8 cellular contexts compared by ENCODE assay signal in the genomic region with DNA sequence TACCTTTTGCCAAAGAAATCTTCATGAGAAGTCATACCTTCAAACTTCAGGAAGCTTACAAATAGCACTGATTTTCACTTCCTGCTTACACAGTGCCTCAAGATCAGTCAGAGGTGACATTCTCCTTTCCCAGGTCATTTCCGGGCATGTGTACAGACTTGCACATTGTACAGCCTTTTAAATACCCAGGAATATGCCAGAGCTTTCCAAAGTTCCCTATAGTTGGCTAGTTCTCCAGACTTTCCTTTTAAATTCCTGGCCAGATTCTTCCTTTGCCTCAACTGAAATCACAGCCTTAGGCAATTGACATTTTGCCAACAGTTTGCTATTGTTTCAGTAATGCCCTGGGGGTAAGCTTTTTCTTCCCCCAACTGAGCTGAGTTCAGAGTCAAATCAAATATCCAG. TPM values are rescaled to one million over a fixed set of nuclear protein-coding genes. Genes with fewer than 3 reads are reported as not detected.
DNase-seq lines count a peak whose midpoint lies in the region; ATAC-seq and TF ChIP-seq lines count a peak whose summit lies in the region.

No MANE protein-coding gene starts in this region.

- no peak for TF ChIP-seq CTCF in WERI-Rb-1 (IDR thresholded peaks at IDR 0.05; ENCODE audit: low read depth, low read length)

- POLR2A ChIA-PET in activated CD8-positive, alpha-beta T cell treated with anti-CD3 and anti-CD28 coated beads, Interleukin-2, amount 10 ng/mL, durations not matched to agents 7 days and 5 days (lab: Charles Lee) = interaction anchor here (4.9 kb wide), 1 partner anchor 48 kb away, joined by 63 read pairs; the partner anchor contains the start of gene RFX3

- no peaks in the 10 kb centered on the region for H3K9me3 ChIP-seq in WERI-Rb-1 (ENCODE audit: severe bottlenecking)

- CTCF ChIA-PET in activated CD8-positive, alpha-beta T cell treated with anti-CD3 and anti-CD28 coated beads, Interleukin-2, amount 10 ng/mL, durations not matched to agents 7 days and 5 days (lab: Charles Lee) = interaction anchor here (1.9 to 3.4 kb wide), 3 partner anchors 10 to 48 kb away, joined by 6 to 21 read pairs (median 18); partner anchors contain the start of gene RFX3

- H3K9me3 Mint-ChIP-seq in activated CD8-positive, alpha-beta T cell treated with anti-CD3 and anti-CD28 coated beads, Interleukin-2, amount 10 ng/mL, durations not matched to agents 7 days and 5 days (ENCODE audit: insufficient read depth) = peaks cover 7% of the 10 kb centered on the region
- no peaks in the 10 kb centered on the region for H3K9me3 Mint-ChIP-seq in natural killer cell treated with Interleukin-12 subunit alpha and Interleukin-12 subunit beta and Interleukin-15 and Interleukin-18, amount 100 ng/mL, for 72 hours

- H3K27ac ChIP-seq in WERI-Rb-1 = no peak overlapping the region

- no peak overlapping the region for H3K4me3 Mint-ChIP-seq in activated CD8-positive, alpha-beta T cell treated with anti-CD3 and anti-CD28 coated beads, Interleukin-2, amount 10 ng/mL, durations not matched to agents 7 days and 5 days
- H3K4me3 Mint-ChIP-seq in natural killer cell treated with Interleukin-12 subunit alpha and Interleukin-12 subunit beta and Interleukin-15 and Interleukin-18, amount 100 ng/mL, for 72 hours = peak overlapping the region; percentile 94

- no peaks in the 10 kb centered on the region for H3K27me3 Mint-ChIP-seq in activated CD8-positive, alpha-beta T cell treated with anti-CD3 and anti-CD28 coated beads, Interleukin-2, amount 10 ng/mL, durations not matched to agents 7 days and 5 days (ENCODE audit: low read depth)
- H3K27me3 Mint-ChIP-seq in natural killer cell treated with Interleukin-12 subunit alpha and Interleukin-12 subunit beta and Interleukin-15 and Interleukin-18, amount 100 ng/mL, for 72 hours = no peaks in the 10 kb centered on the region

- DNase-seq in activated CD8-positive, alpha-beta T cell treated with anti-CD3 and anti-CD28 coated beads, Interleukin-2, amount 10 ng/mL, durations not matched to agents 7 days and 5 days = no peak
- no peak for DNase-seq in natural killer cell treated with Interleukin-12 subunit alpha and Interleukin-12 subunit beta and Interleukin-15 and Interleukin-18, amount 100 ng/mL, for 72 hours (ENCODE audit: low spot score)
- DNase-seq in DMS53 treated with DMSO at 0.1 percent for 48 hours (lab: John Stamatoyannopoulos, UW; ENCODE audit: unreplicated experiment) (no peak), nucleus accumbens (lab: John Stamatoyannopoulos, UW) (no peak), WERI-Rb-1 (no peak), NCI-H2029 (lab: John Stamatoyannopoulos, UW) (no peak)

- peaks cover 66% of the 10 kb centered on the region for H3K4me1 Mint-ChIP-seq in activated CD8-positive, alpha-beta T cell treated with anti-CD3 and anti-CD28 coated beads, Interleukin-2, amount 10 ng/mL, durations not matched to agents 7 days and 5 days (ENCODE audit: low read depth)
- H3K4me1 Mint-ChIP-seq in natural killer cell treated with Interleukin-12 subunit alpha and Interleukin-12 subunit beta and Interleukin-15 and Interleukin-18, amount 100 ng/mL, for 72 hours (ENCODE audit: low read depth in 2 of 2) = peaks cover 50 to 68% of the 10 kb centered on the region in 2 donors

- H3K27me3 ChIP-seq in WERI-Rb-1 (ENCODE audit: insufficient read depth, low read depth, severe bottlenecking) = no peaks in the 10 kb centered on the region

- peaks cover 37% of the 10 kb centered on the region for H3K36me3 Mint-ChIP-seq in activated CD8-positive, alpha-beta T cell treated with anti-CD3 and anti-CD28 coated beads, Interleukin-2, amount 10 ng/mL, durations not matched to agents 7 days and 5 days (ENCODE audit: low read depth)
- peaks cover 8% of the 10 kb centered on the region for H3K36me3 Mint-ChIP-seq in natural killer cell treated with Interleukin-12 subunit alpha and Interleukin-12 subunit beta and Interleukin-15 and Interleukin-18, amount 100 ng/mL, for 72 hours

- H3K27ac Mint-ChIP-seq in activated CD8-positive, alpha-beta T cell treated with anti-CD3 and anti-CD28 coated beads, Interleukin-2, amount 10 ng/mL, durations not matched to agents 7 days and 5 days = peak overlapping the region; percentile 66
- H3K27ac Mint-ChIP-seq in natural killer cell treated with Interleukin-12 subunit alpha and Interleukin-12 subunit beta and Interleukin-15 and Interleukin-18, amount 100 ng/mL, for 72 hours = peak overlapping the region; percentile 89 to 94

- no peak overlapping the region for H3K4me3 ChIP-seq in WERI-Rb-1 (ENCODE audit: low read depth, low read length)

- H3K36me3 ChIP-seq in WERI-Rb-1 = no peaks in the 10 kb centered on the region

- ATAC-seq in GM19324 (IDR thresholded peaks at IDR 0.05; ENCODE audit: low FRiP score, unreplicated experiment) (peak; percentile 36), HG03045 (IDR thresholded peaks at IDR 0.05; ENCODE audit: unreplicated experiment) (peak; percentile 36)
- no peak for ATAC-seq in activated CD8-positive, alpha-beta T cell treated with anti-CD3 and anti-CD28 coated beads, Interleukin-2, amount 10 ng/mL, durations not matched to agents 7 days and 5 days
- peak in 1 of 2 donors; percentile 67 for ATAC-seq in natural killer cell treated with Interleukin-12 subunit alpha and Interleukin-12 subunit beta and Interleukin-15 and Interleukin-18, amount 100 ng/mL, for 72 hours

RNA-seq across cellular contexts. Expression of gene RFX3, which starts 47.2 kb away (rescaled TPM):
- total RNA-seq in activated CD8-positive, alpha-beta T cell treated with anti-CD3 and anti-CD28 coated beads, Interleukin-2, amount 10 ng/mL, durations not matched to agents 7 days and 5 days = 1 to 10 TPM; 6.8 to 9.0 TPM
- total RNA-seq in natural killer cell treated with Interleukin-12 subunit alpha and Interleukin-12 subunit beta and Interleukin-15 and Interleukin-18, amount 100 ng/mL, for 72 hours = 10 to 100 TPM; 17.2 to 22.5 TPM
